In genomic region chr4:186839122-186840037, GRCh38 we compare ENCODE assay signal across 9 cellular contexts.
DNase-seq lines count a peak whose midpoint lies in the region; ATAC-seq and TF ChIP-seq lines count a peak whose summit lies in the region.
"Had no signal": no experiment of that assay in that cellular context is flagged by ENCODE, and none has a peak within 500 bp of the region (broad histone marks: within the 10 kb centered on the region; RNA-seq: fewer than 3 reads in every experiment).

No MANE protein-coding gene starts in this region.

- H3K27me3 ChIP-seq in GM06990 (replicated peaks; ENCODE audit: control insufficient read depth, insufficient read depth, low read length) (no peaks in the 10 kb centered on the region), SJSA1 (replicated peaks) (no peaks in the 10 kb centered on the region), lung (ENCODE audit: control insufficient read depth, insufficient read depth) (no peaks in the 10 kb centered on the region)
- no peaks in the 10 kb centered on the region for H3K27me3 ChIP-seq in CD4-positive, alpha-beta T cell (ENCODE audit: control insufficient read depth, insufficient read depth, low read length)
- H3K27me3 ChIP-seq: adrenal gland had no signal

- no peaks in the 10 kb centered on the region for H3K36me3 ChIP-seq in GM06990 (ENCODE audit: control insufficient read depth, insufficient read depth, low read length)
- no peaks in the 10 kb centered on the region for H3K36me3 ChIP-seq in SJSA1
- H3K36me3 ChIP-seq in lung (ENCODE audit: control insufficient read depth in 2 of 2, insufficient read depth in 2 of 2, low read length in 2 of 2), result no peaks in the 10 kb centered on the region
- H3K36me3 ChIP-seq: adrenal gland had no signal

- no peaks in the 10 kb centered on the region for H3K4me1 Mint-ChIP-seq in CD4-positive, alpha-beta T cell (ENCODE audit: low read depth)
- H3K4me1 Mint-ChIP-seq in effector memory CD8-positive, alpha-beta T cell (ENCODE audit: low read depth in 2 of 2), result no peaks in the 10 kb centered on the region

- TF ChIP-seq CTCF in GM06990 (IDR thresholded peaks at IDR 0.05; ENCODE audit: insufficient read depth, low read length, poor library complexity, severe bottlenecking) (no peak), lung (IDR thresholded peaks at IDR 0.05; ENCODE audit: control extremely low read depth, extremely low read depth) (no peak)
- no peak for TF ChIP-seq CTCF in CD4-positive, alpha-beta T cell (IDR thresholded peaks at IDR 0.05)

- 79 to 80% methylated on average over 11 of the region's 11 CpGs for WGBS in lung, 2 donors

- H3K27ac ChIP-seq in SJSA1 (peak overlapping the region; percentile 94), lung (ENCODE audit: low read depth in 1 of 2, low read length in 1 of 2) (peak overlapping the region in 1 of 2 donors; percentile 84)
- H3K27ac ChIP-seq in CD4-positive, alpha-beta T cell (ENCODE audit: low read depth, low read length), result no peak overlapping the region

- H3K4me3 Mint-ChIP-seq in CD4-positive, alpha-beta T cell, result no peak overlapping the region
- H3K4me3 Mint-ChIP-seq in effector memory CD8-positive, alpha-beta T cell, result no peak overlapping the region

- no peaks in the 10 kb centered on the region for H3K36me3 Mint-ChIP-seq in CD4-positive, alpha-beta T cell (ENCODE audit: low read depth)
- no peaks in the 10 kb centered on the region for H3K36me3 Mint-ChIP-seq in effector memory CD8-positive, alpha-beta T cell (ENCODE audit: insufficient read depth)

- H3K4me3 ChIP-seq in GM06990 (replicated peaks; ENCODE audit: low read depth, low read length), result no peak overlapping the region
- peak overlapping the region; percentile 27 for H3K4me3 ChIP-seq in SJSA1
- no peak overlapping the region for H3K4me3 ChIP-seq in lung
- H3K4me3 ChIP-seq: adrenal gland had no signal

- no peak overlapping the region for H3K27ac Mint-ChIP-seq in CD4-positive, alpha-beta T cell
- H3K27ac Mint-ChIP-seq in effector memory CD8-positive, alpha-beta T cell, result no peak overlapping the region

- H3K27me3 Mint-ChIP-seq in CD4-positive, alpha-beta T cell, result no peaks in the 10 kb centered on the region
- no peaks in the 10 kb centered on the region for H3K27me3 Mint-ChIP-seq in effector memory CD8-positive, alpha-beta T cell

- DNase-seq in GM06990 (ENCODE audit: extremely low read depth, insufficient read length) (peak; percentile 18), SJSA1 (ENCODE audit: low read depth in 1 of 2, low spot score in 2 of 2) (peak; percentile 93 to 97), lung (ENCODE audit: low spot score) (no peak), NCI-H524 (lab: John Stamatoyannopoulos, UW) (no peak)
- no peak for DNase-seq in CD4-positive, alpha-beta T cell
- DNase-seq in effector memory CD8-positive, alpha-beta T cell, result no peak

- intact Hi-C loops in CD4-positive, alpha-beta T cell (cut with DNase I, micrococcal nuclease), result no loop called here

- H3K9me3 Mint-ChIP-seq in CD4-positive, alpha-beta T cell, result no peaks in the 10 kb centered on the region
- H3K9me3 Mint-ChIP-seq in effector memory CD8-positive, alpha-beta T cell, result peaks cover 5 to 12% of the 10 kb centered on the region in 2 donors

- ATAC-seq in HG02840 (IDR thresholded peaks at IDR 0.05; ENCODE audit: low FRiP score, unreplicated experiment) (peak; percentile 75), lung (ENCODE audit: insufficient read depth, low FRiP score) (peak; percentile 30), HG03521 (IDR thresholded peaks at IDR 0.05; ENCODE audit: unreplicated experiment) (no peak)
- no peak for ATAC-seq in CD4-positive, alpha-beta T cell (ENCODE audit: poor library complexity)
- no peak for ATAC-seq in effector memory CD8-positive, alpha-beta T cell (replicated peaks)

- H3K4me1 ChIP-seq in SJSA1 (replicated peaks) (peaks cover 35% of the 10 kb centered on the region), lung (ENCODE audit: control insufficient read depth in 2 of 2, insufficient read depth in 2 of 2, low read length in 2 of 2) (no peaks in the 10 kb centered on the region)
- H3K4me1 ChIP-seq: adrenal gland had no signal

- H3K9me3 ChIP-seq in SJSA1 (replicated peaks) (no peaks in the 10 kb centered on the region), lung (ENCODE audit: control insufficient read depth in 2 of 2, insufficient read depth in 1 of 2, low read length in 1 of 2) (no peaks in the 10 kb centered on the region)
- no peaks in the 10 kb centered on the region for H3K9me3 ChIP-seq in CD4-positive, alpha-beta T cell (ENCODE audit: control insufficient read depth, low read length)
- H3K9me3 ChIP-seq: adrenal gland had no signal

- POLR2A ChIA-PET in CD4-positive, alpha-beta T cell (lab: Charles Lee), result no interaction called here

- CTCF ChIA-PET in CD4-positive, alpha-beta T cell (lab: Charles Lee), result no interaction called here

Comparison
In these comparisons a context has a peak if more than half of its experiments do, and no peak if none do; other contexts are left out.
1. DNase-seq: peak in GM06990 (single experiment) and SJSA1 (2 of 2); none in lung (single experiment), CD4-positive, alpha-beta T cell (0 of 10), NCI-H524 (0 of 2) and effector memory CD8-positive, alpha-beta T cell (0 of 3).
2. ATAC-seq: peak in HG02840 (single experiment) and lung (single experiment); none in CD4-positive, alpha-beta T cell (single experiment), effector memory CD8-positive, alpha-beta T cell (single experiment) and HG03521 (single experiment).